Comparison of ENCODE assay signal across 9 cellular contexts in genomic region chr10:101814466-101815041, GRCh38. TPM values are rescaled to one million over a fixed set of nuclear protein-coding genes. Genes with fewer than 3 reads are reported as not detected.
DNase-seq lines count a peak whose midpoint lies in the region; ATAC-seq, FAIRE-seq and TF ChIP-seq lines count a peak whose summit lies in the region.
"Had no signal": no experiment of that assay in that cellular context is flagged by ENCODE, and none has a peak within 500 bp of the region (broad histone marks: within the 10 kb centered on the region; RNA-seq: fewer than 3 reads in every experiment).

No MANE protein-coding gene starts in this region.

- H3K9ac ChIP-seq in GM12878 (ENCODE audit: control insufficient read depth, insufficient read depth, low read length): peak overlapping the region; percentile 96; the same call in 1 of the 2 replicates

- H3K27me3 ChIP-seq in CD8-positive, alpha-beta T cell (ENCODE audit: insufficient read depth, low read length): no peaks in the 10 kb centered on the region
- H3K27me3 ChIP-seq in GM12878 (replicated peaks in 1 of 2; ENCODE audit: control insufficient read depth in 2 of 2, insufficient read depth in 2 of 2, low read length in 1 of 2): no peaks in the 10 kb centered on the region

- WGBS in GM12878 (ENCODE audit: insufficient coverage, insufficient replicate concordance, low lambda C conversion rate, missing lambda C conversion rate): 48% methylated on average over 8 of the region's 8 CpGs

- TF ChIP-seq EP300 in GM12878 (IDR thresholded peaks at IDR 0.05; ENCODE audit: borderline replicate concordance in 1 of 2, control insufficient read depth in 1 of 2, low read depth in 2 of 2, low read length in 2 of 2): no peak

- no peak for TF ChIP-seq CTCF in CD8-positive, alpha-beta T cell (IDR thresholded peaks at IDR 0.05)
- TF ChIP-seq CTCF in GM12878 (IDR thresholded peaks at IDR 0.05 in 2 of 3, conservative IDR thresholded peaks at IDR 0.05 in 1 of 3; ENCODE audit: control insufficient read depth in 2 of 3, extremely low read depth in 1 of 3, insufficient read depth in 1 of 3, low read depth in 3 of 3, low read length in 3 of 3) (no peak), natural killer cell (IDR thresholded peaks at IDR 0.05) (no peak)

- H3K4me1 Mint-ChIP-seq in CD8-positive, alpha-beta T cell (ENCODE audit: low read depth): peaks cover 64% of the 10 kb centered on the region
- H3K4me1 Mint-ChIP-seq in natural killer cell: peaks cover 63 to 67% of the 10 kb centered on the region in 2 donors

- DNase-seq in CD8-positive, alpha-beta T cell: no peak
- DNase-seq in GM12878 (ENCODE audit: low read depth, low spot score) (no peak), natural killer cell (no peak), GM19240 (ENCODE audit: insufficient read length, low spot score) (no peak), NCI-H345 treated with DMSO at 0.1 percent for 48 hours (lab: John Stamatoyannopoulos, UW; ENCODE audit: unreplicated experiment) (no peak)
- DNase-seq: central memory CD4-positive, alpha-beta T cell had no signal

- H3K79me2 ChIP-seq in GM12878 (ENCODE audit: control insufficient read depth, insufficient read depth, low read length): peaks cover 90% of the 10 kb centered on the region

- POLR2A ChIA-PET in CD8-positive, alpha-beta T cell (lab: Charles Lee): interaction anchor here (0.6 to 1.3 kb wide), 2 partner anchors 27 to 1596 kb away, joined by 3 read pairs; no protein-coding TSS in a partner anchor
- POLR2A ChIA-PET in GM12878 (lab: Charles Lee): interaction anchor here (0.6 to 1.3 kb wide), 4 partner anchors 25 to 774 kb away, joined by 3 to 4 read pairs (median 3); no protein-coding TSS in a partner anchor

- BruUV-seq in GM12878 (replicated peaks; lab: Mats Ljungman, UMichigan): TSS peak; percentile 10

- no peak overlapping the region for H3K27ac ChIP-seq in CD8-positive, alpha-beta T cell (ENCODE audit: low read depth, low read length)
- H3K27ac ChIP-seq in GM12878 (ENCODE audit: control insufficient read depth, insufficient read depth): peak overlapping the region; percentile 95

- H3K4me3 ChIP-seq in CD8-positive, alpha-beta T cell (ENCODE audit: low read depth, low read length): peak overlapping the region; percentile 82
- peak overlapping the region; percentile 81 for H3K4me3 ChIP-seq in GM12878

- SMC1A ChIA-PET in GM12878 (lab: Charles Lee; ENCODE audit: uncharacterized antibody, unreplicated experiment): interaction anchor here (0.6 to 1.6 kb wide), 9 partner anchors 19 to 675 kb away, joined by 3 to 5 read pairs (median 3); no protein-coding TSS in a partner anchor

- H4K20me1 ChIP-seq in GM12878 (ENCODE audit: control insufficient read depth, insufficient read depth): peaks cover 18% of the 10 kb centered on the region; the same call in 1 of the 2 replicates

- no peaks in the 10 kb centered on the region for H3K9me3 Mint-ChIP-seq in CD8-positive, alpha-beta T cell
- no peaks in the 10 kb centered on the region for H3K9me3 Mint-ChIP-seq in natural killer cell

- CTCF ChIA-PET in CD8-positive, alpha-beta T cell (lab: Charles Lee): interaction anchor here (1.0 kb wide), 1 partner anchor 26 kb away, joined by 3 read pairs; no protein-coding TSS in a partner anchor
- CTCF ChIA-PET in GM12878 (lab: Yijun Ruan, JAX): interaction anchor here (0.7 to 3.8 kb wide), 7 partner anchors 19 to 212 kb away, joined by 3 to 15 read pairs (median 5); partner anchors contain the start of gene NPM3

- FAIRE-seq in GM12878 (lab: Jason Lieb, UNC): peak; percentile 86

- H3K9me3 ChIP-seq in CD8-positive, alpha-beta T cell (ENCODE audit: low read length): no peaks in the 10 kb centered on the region
- no peaks in the 10 kb centered on the region for H3K9me3 ChIP-seq in GM12878 (replicated peaks; ENCODE audit: control insufficient read depth, insufficient read depth, low read length)

- intact Hi-C loops in CD8-positive, alpha-beta T cell (cut with DNase I, micrococcal nuclease): loop anchor here (5.0 to 10.0 kb wide), 5 partner anchors 303 to 830 kb away; partner anchors contain the start of genes TRIM8 (in 2 of the 2), ACTR1A (in 1 of the 2), GBF1 (in 1 of the 2) and SUFU (in 1 of the 2)
- intact Hi-C loops in GM12878 (cut with micrococcal nuclease; ENCODE audit: unreplicated experiment): no loop called here
- intact Hi-C loops in natural killer cell (cut with micrococcal nuclease): no loop called here

- peaks cover 69% of the 10 kb centered on the region for H3K36me3 Mint-ChIP-seq in CD8-positive, alpha-beta T cell
- peaks cover 7% of the 10 kb centered on the region for H3K36me3 Mint-ChIP-seq in natural killer cell

- no peaks in the 10 kb centered on the region for H3K27me3 Mint-ChIP-seq in CD8-positive, alpha-beta T cell (ENCODE audit: low read depth)
- no peaks in the 10 kb centered on the region for H3K27me3 Mint-ChIP-seq in natural killer cell (ENCODE audit: low read depth in 2 of 2)

- no peak for TF ChIP-seq POLR2A in GM12878 (IDR thresholded peaks at IDR 0.05; ENCODE audit: low read depth, low read length)

- no peak overlapping the region for H2AFZ ChIP-seq in GM12878 (ENCODE audit: control insufficient read depth, low read depth, low read length)

- no peak for TF ChIP-seq RAD21 in GM12878 (IDR thresholded peaks at IDR 0.05; ENCODE audit: insufficient read depth, low read depth, low read length)

- ATAC-seq in CD8-positive, alpha-beta T cell: no peak
- ATAC-seq in HG02610 (IDR thresholded peaks at IDR 0.05; ENCODE audit: unreplicated experiment) (peak; percentile 39), GM12878 (peak; percentile 41), natural killer cell (no peak), GM19351 (IDR thresholded peaks at IDR 0.05; ENCODE audit: unreplicated experiment) (no peak), HG03442 (IDR thresholded peaks at IDR 0.05; ENCODE audit: unreplicated experiment) (no peak)

- in situ Hi-C loops in GM12878 (cut with MboI): no loop called here

- peak overlapping the region; percentile 98 for H3K4me3 Mint-ChIP-seq in CD8-positive, alpha-beta T cell
- peak overlapping the region; percentile 97 for H3K4me3 Mint-ChIP-seq in natural killer cell

- peak overlapping the region; percentile 68 for H3K4me2 ChIP-seq in GM12878 (ENCODE audit: control insufficient read depth, insufficient read depth)

- H3K27ac Mint-ChIP-seq in CD8-positive, alpha-beta T cell: peak overlapping the region; percentile 84
- peak overlapping the region; percentile 89 to 90 for H3K27ac Mint-ChIP-seq in natural killer cell

- peaks cover 24% of the 10 kb centered on the region for H3K36me3 ChIP-seq in CD8-positive, alpha-beta T cell (ENCODE audit: insufficient read depth, low read length)
- H3K36me3 ChIP-seq in GM12878 (ENCODE audit: control insufficient read depth in 2 of 2, insufficient read depth in 2 of 2, low read length in 1 of 2): peaks cover 0 to 27% of the 10 kb centered on the region in 2 experiments; a peak in 3 of 4 replicates

- peaks cover 41% of the 10 kb centered on the region for H3K4me1 ChIP-seq in CD8-positive, alpha-beta T cell (ENCODE audit: insufficient read depth, low read length)
- H3K4me1 ChIP-seq in GM12878 (ENCODE audit: control insufficient read depth, insufficient read depth, low read length): peaks cover 10% of the 10 kb centered on the region; the same call in 1 of the 2 replicates

- RAD21 ChIA-PET in GM12878 (lab: Charles Lee; ENCODE audit: unreplicated experiment): interaction anchor here (0.6 to 1.9 kb wide), 6 partner anchors 15 to 258 kb away, joined by 3 to 7 read pairs (median 4); no protein-coding TSS in a partner anchor

RNA-seq across cellular contexts. Expression of gene OGA, which starts 3.7 kb away (rescaled TPM):
- 100 to 1,000 TPM; 356 to 394 TPM for total RNA-seq in CD8-positive, alpha-beta T cell
- total RNA-seq in GM12878 (2013; cell fraction: nucleolus; rRNA removed): 764 and 795 TPM in 2 replicates
- total RNA-seq in GM12878 (2014; rRNA removed): 82.5 and 101 TPM in 2 replicates
- 107 and 115 TPM in 2 replicates for total RNA-seq in GM12878 (2014; rRNA removed; fragmentation: Illumina TruSeq; extraction: Trizol)
- 75.1 and 87.8 TPM in 2 replicates for total RNA-seq in GM12878 (2021)
- polyA plus RNA-seq in GM12878 (2011; ENCODE audit: low read depth): 114 TPM
- polyA plus RNA-seq in GM12878 (2011; rRNA removed): 145 and 214 TPM in 2 replicates
- 40.0 and 48.8 TPM in 2 replicates for polyA plus RNA-seq in GM12878 (2011; cell fraction: cytosol; rRNA removed)
- polyA plus RNA-seq in GM12878 (2011; cell fraction: nucleus; rRNA removed): 145 and 164 TPM in 2 replicates
- polyA plus RNA-seq in GM12878 (2012): 134 and 139 TPM in 2 replicates
- 111 and 154 TPM in 2 replicates for polyA plus RNA-seq in GM12878 (2014; fragmentation: Illumina TruSeq; extraction: Trizol)
- polyA plus RNA-seq in GM12878 (2014; fragmentation: Nextera tagmentation; extraction: Ambion mirVana): 10 to 100 TPM; 23.0 to 28.3 TPM
- 81.0 and 90.3 TPM in 2 replicates for polyA plus RNA-seq in GM12878 (2014; rRNA removed)
- 10 to 100 TPM; 54.3 to 57.9 TPM for polyA plus RNA-seq in GM12878 (2016; fragmentation: Nextera tagmentation; extraction: Ambion mirVana)
- 82.2 and 106 TPM in 2 replicates for polyA minus RNA-seq in GM12878 (2011; rRNA and poly(A)+ RNA removed)
- polyA minus RNA-seq in GM12878 (2011; cell fraction: cytosol; rRNA and poly(A)+ RNA removed): 43.4 and 46.9 TPM in 2 replicates
- 57.9 and 58.9 TPM in 2 replicates for polyA minus RNA-seq in GM12878 (2011; cell fraction: nucleus; rRNA and poly(A)+ RNA removed)
- 100 to 1,000 TPM; 427 to 488 (median 481) TPM for total RNA-seq in natural killer cell

RNA-seq across cellular contexts. Expression of gene KCNIP2, which starts 29.0 kb away (rescaled TPM):
- total RNA-seq in CD8-positive, alpha-beta T cell: 1 to 10 TPM in 1 of 2 experiments, under 1 TPM in 1; 0.87 to 1.1 TPM
- total RNA-seq in GM12878 (2013; cell fraction: nucleolus; rRNA removed): 32.3 and 34.5 TPM in 2 replicates
- total RNA-seq in GM12878 (2014; rRNA removed) (1.0 and 1.5 TPM in 2 replicates), GM12878 (2014; rRNA removed; fragmentation: Illumina TruSeq; extraction: Trizol) (1.3 and 1.4 TPM in 2 replicates), GM12878 (2021) (1.8 and 3.6 TPM in 2 replicates), natural killer cell (1 to 10 TPM in 2 of 3 donors, under 1 TPM in 1; 0.97 to 2.0 (median 1.6) TPM)
- polyA plus RNA-seq in GM12878 (2011; ENCODE audit: low read depth): 3.4 TPM
- polyA plus RNA-seq in GM12878 (2011; rRNA removed) (3.4 and 4.3 TPM in 2 replicates), GM12878 (2014; fragmentation: Illumina TruSeq; extraction: Trizol) (2.6 and 2.7 TPM in 2 replicates), GM12878 (2014; fragmentation: Nextera tagmentation; extraction: Ambion mirVana) (1 to 10 TPM in 1 of 2 experiments, under 1 TPM in 1; 0.46 to 1.3 TPM), GM12878 (2014; rRNA removed) (2.1 and 2.3 TPM in 2 replicates), GM12878 (2016; fragmentation: Nextera tagmentation; extraction: Ambion mirVana) (1 to 10 TPM; 1.3 to 1.8 TPM)
- polyA plus RNA-seq in GM12878 (2011; cell fraction: cytosol; rRNA removed): 2.8 and 3.5 TPM in 2 replicates
- 19.1 and 26.5 TPM in 2 replicates for polyA plus RNA-seq in GM12878 (2011; cell fraction: nucleus; rRNA removed)
- polyA plus RNA-seq in GM12878 (2012): 4.7 and 5.4 TPM in 2 replicates
- 3.3 and 3.5 TPM in 2 replicates for polyA minus RNA-seq in GM12878 (2011; rRNA and poly(A)+ RNA removed)
- polyA minus RNA-seq in GM12878 (2011; cell fraction: cytosol; rRNA and poly(A)+ RNA removed): 1.2 TPM in 1 of 2 replicates, not detected in the other
- polyA minus RNA-seq in GM12878 (2011; cell fraction: nucleus; rRNA and poly(A)+ RNA removed): 2.7 and 3.9 TPM in 2 replicates

RNA-seq across cellular contexts. Expression of gene NPM3, which starts 31.3 kb away (rescaled TPM):
- 10 to 100 TPM; 21.1 to 25.1 TPM for total RNA-seq in CD8-positive, alpha-beta T cell
- total RNA-seq in GM12878 (2013; cell fraction: nucleolus; rRNA removed): 6.9 and 11.1 TPM in 2 replicates
- total RNA-seq in GM12878 (2014; rRNA removed) (146 and 149 TPM in 2 replicates), GM12878 (2014; rRNA removed; fragmentation: Illumina TruSeq; extraction: Trizol) (102 and 106 TPM in 2 replicates), GM12878 (2021) (113 and 118 TPM in 2 replicates), natural killer cell (1 to 10 TPM; 8.2 to 9.0 (median 8.5) TPM)
- polyA plus RNA-seq in GM12878 (2011; ENCODE audit: low read depth): 16.8 TPM
- polyA plus RNA-seq in GM12878 (2011; rRNA removed) (39.6 and 84.5 TPM in 2 replicates), GM12878 (2014; fragmentation: Illumina TruSeq; extraction: Trizol) (78.2 and 171 TPM in 2 replicates), GM12878 (2014; fragmentation: Nextera tagmentation; extraction: Ambion mirVana) (10 to 100 TPM; 19.7 to 49.6 TPM), GM12878 (2014; rRNA removed) (127 and 145 TPM in 2 replicates), GM12878 (2016; fragmentation: Nextera tagmentation; extraction: Ambion mirVana) (10 to 100 TPM; 13.0 to 13.2 TPM)
- polyA plus RNA-seq in GM12878 (2011; cell fraction: cytosol; rRNA removed): 149 and 172 TPM in 2 replicates
- 69.2 and 88.2 TPM in 2 replicates for polyA plus RNA-seq in GM12878 (2011; cell fraction: nucleus; rRNA removed)
- 54.8 and 56.4 TPM in 2 replicates for polyA plus RNA-seq in GM12878 (2012)
- polyA minus RNA-seq in GM12878 (2011; rRNA and poly(A)+ RNA removed): 38.4 and 70.9 TPM in 2 replicates
- 14.9 and 23.0 TPM in 2 replicates for polyA minus RNA-seq in GM12878 (2011; cell fraction: cytosol; rRNA and poly(A)+ RNA removed)
- 6.9 and 9.1 TPM in 2 replicates for polyA minus RNA-seq in GM12878 (2011; cell fraction: nucleus; rRNA and poly(A)+ RNA removed)

RNA-seq across cellular contexts. Expression of gene FGF8, which starts 38.6 kb away (rescaled TPM):
- total RNA-seq in CD8-positive, alpha-beta T cell: not detected
- not detected in 2 replicates for total RNA-seq in GM12878 (2013; cell fraction: nucleolus; rRNA removed)
- total RNA-seq in GM12878 (2014; rRNA removed): not detected in 2 replicates
- total RNA-seq in GM12878 (2014; rRNA removed; fragmentation: Illumina TruSeq; extraction: Trizol): not detected in 2 replicates
- total RNA-seq in GM12878 (2021): not detected in 2 replicates
- polyA plus RNA-seq in GM12878 (2011; ENCODE audit: low read depth): not detected
- polyA plus RNA-seq in GM12878 (2011; rRNA removed): 0.08 TPM in 1 of 2 replicates, not detected in the other
- 0.15 and 0.19 TPM in 2 replicates for polyA plus RNA-seq in GM12878 (2011; cell fraction: cytosol; rRNA removed)
- polyA plus RNA-seq in GM12878 (2011; cell fraction: nucleus; rRNA removed): 0.85 TPM in 2 replicates
- not detected in 2 replicates for polyA plus RNA-seq in GM12878 (2012)
- not detected in 2 replicates for polyA plus RNA-seq in GM12878 (2014; fragmentation: Illumina TruSeq; extraction: Trizol)
- polyA plus RNA-seq in GM12878 (2014; fragmentation: Nextera tagmentation; extraction: Ambion mirVana): not detected
- 0.17 TPM in 1 of 2 replicates, not detected in the other for polyA plus RNA-seq in GM12878 (2014; rRNA removed)
- under 1 TPM in 1 of 2 experiments, not detected in 1; 0.43 TPM for polyA plus RNA-seq in GM12878 (2016; fragmentation: Nextera tagmentation; extraction: Ambion mirVana)
- polyA minus RNA-seq in GM12878 (2011; rRNA and poly(A)+ RNA removed): 0.26 TPM in 1 of 2 replicates, not detected in the other
- polyA minus RNA-seq in GM12878 (2011; cell fraction: cytosol; rRNA and poly(A)+ RNA removed): not detected in 2 replicates
- polyA minus RNA-seq in GM12878 (2011; cell fraction: nucleus; rRNA and poly(A)+ RNA removed): not detected in 2 replicates
- total RNA-seq in natural killer cell: not detected

Comparison
In these comparisons a context has a peak if more than half of its experiments do, and no peak if none do; other contexts are left out.
1. ATAC-seq: peak in HG02610 (single experiment) and GM12878 (single experiment); none in CD8-positive, alpha-beta T cell (single experiment), natural killer cell (0 of 3), GM19351 (single experiment) and HG03442 (single experiment).
2. intact Hi-C loops: an anchor here in CD8-positive, alpha-beta T cell (5.0 to 10.0 kb wide); none called in GM12878 and natural killer cell.